ENCODE assay signal across 28 cellular contexts in the genomic region with DNA sequence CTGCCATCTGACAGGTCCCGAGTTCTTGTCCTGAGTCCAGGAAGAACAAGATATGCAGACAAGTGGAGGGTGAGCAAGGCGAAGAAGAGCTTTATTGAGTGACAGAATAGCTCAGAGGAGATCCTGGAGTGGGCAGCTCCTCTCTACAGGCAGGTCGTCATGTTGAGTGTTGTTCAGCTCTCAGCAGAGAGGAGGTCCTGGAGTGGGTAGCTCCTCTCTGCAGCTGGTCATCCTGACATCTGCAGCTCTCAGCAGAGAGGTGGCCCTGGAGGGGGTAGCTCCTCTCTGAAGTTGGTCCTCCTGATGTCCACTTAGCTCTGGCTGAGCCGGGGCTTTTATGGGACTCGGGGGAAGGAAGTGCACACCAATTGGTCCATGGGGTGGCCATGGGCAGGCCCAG.
"Had no signal": no experiment of that assay in that cellular context is flagged by ENCODE, and none has a peak within 500 bp of the region (broad histone marks: within the 10 kb centered on the region; RNA-seq: fewer than 3 reads in every experiment).

No MANE protein-coding gene starts in this region.

- H3K79me2 ChIP-seq: parathyroid adenoma had no signal

- H3K9me3 ChIP-seq: neutrophil, ovary, psoas muscle, right lobe of liver, sigmoid colon, suprapubic skin, testis, tibial artery, transverse colon, upper lobe of right lung, uterus had no signal

- H3K4me3 Mint-ChIP-seq: naive thymus-derived CD4-positive, alpha-beta T cell; natural killer cell; nephron; stimulated activated memory B cell treated with anti-CD40 and anti-IgM and Interleukin-4, amounts not matched to agents 10 μg/mL and 1 μg/mL and 100 μg/mL, for 72 hours; stimulated activated naive CD8-positive, alpha-beta T cell treated with anti-CD3 and anti-CD28 coated beads, Interleukin-15, amount 100 ng/mL, for 72 hours; type B pancreatic cell had no signal

- H3K27ac ChIP-seq: neutrophil, ovary, parathyroid adenoma, psoas muscle, right lobe of liver, sigmoid colon, suprapubic skin, testis, tibial artery, transverse colon, upper lobe of right lung, uterus had no signal

- H3K4me1 ChIP-seq: parathyroid adenoma, psoas muscle, sigmoid colon, suprapubic skin, testis, tibial artery, transverse colon, upper lobe of right lung, uterus had no signal

- DNase-seq: naive thymus-derived CD4-positive, alpha-beta T cell; natural killer cell; nucleus accumbens; ovary; psoas muscle; sigmoid colon; small intestine; stimulated activated CD4-positive, alpha-beta T cell treated with anti-CD3 and anti-CD28 coated beads, Interleukin-15, amount 100 ng/mL, for 24 hours; stimulated activated CD4-positive, alpha-beta T cell treated with anti-CD3 and anti-CD28 coated beads, Interleukin-2, amount 100 ng/mL, for 24 hours; stimulated activated CD4-positive, alpha-beta T cell treated with anti-CD3 and anti-CD28 coated beads, Interleukin-2, amount 100 ng/mL, for 48 hours; stimulated activated CD4-positive, alpha-beta T cell treated with anti-CD3 and anti-CD28 coated beads, Interleukin-4, amount 100 ng/mL, for 24 hours; stimulated activated naive CD4-positive, alpha-beta T cell; stimulated activated naive CD8-positive, alpha-beta T cell treated with anti-CD3 and anti-CD28 coated beads, Interleukin-15, amount 100 ng/mL, for 72 hours; stimulated activated naive CD8-positive, alpha-beta T cell treated with anti-CD3 and anti-CD28 coated beads, Interleukin-15, Interleukin-2, amounts not matched to agents 100 U/mL and 50 U/mL, for 24 hours; substantia nigra; testis; tibial artery; transverse colon; upper lobe of right lung; uterus had no signal

- H2AFZ ChIP-seq: parathyroid adenoma had no signal

- H3K9me3 Mint-ChIP-seq: stimulated activated memory B cell treated with anti-CD40 and anti-IgM and Interleukin-4, amounts not matched to agents 10 μg/mL and 1 μg/mL and 100 μg/mL, for 72 hours; stimulated activated naive CD8-positive, alpha-beta T cell treated with anti-CD3 and anti-CD28 coated beads, Interleukin-15, amount 100 ng/mL, for 72 hours had no signal

- H3K9ac ChIP-seq: parathyroid adenoma had no signal

- H3K36me3 ChIP-seq: ovary, right lobe of liver, upper lobe of right lung, uterus had no signal

- H3K27me3 ChIP-seq: neutrophil, ovary, right lobe of liver, sigmoid colon, suprapubic skin, testis, tibial artery, transverse colon, upper lobe of right lung, uterus had no signal

- H3K4me3 ChIP-seq: ovary, psoas muscle, right lobe of liver, sigmoid colon, suprapubic skin, testis, tibial artery, transverse colon, upper lobe of right lung, uterus had no signal

- H3K27me3 Mint-ChIP-seq: naive thymus-derived CD4-positive, alpha-beta T cell; progenitor cell of endocrine pancreas; stimulated activated memory B cell treated with anti-CD40 and anti-IgM and Interleukin-4, amounts not matched to agents 10 μg/mL and 1 μg/mL and 100 μg/mL, for 72 hours; stimulated activated naive CD8-positive, alpha-beta T cell treated with anti-CD3 and anti-CD28 coated beads, Interleukin-15, amount 100 ng/mL, for 72 hours; type B pancreatic cell had no signal

- H3K36me3 Mint-ChIP-seq: natural killer cell had no signal

- H3K27ac Mint-ChIP-seq: naive thymus-derived CD4-positive, alpha-beta T cell; natural killer cell; nephron; progenitor cell of endocrine pancreas; stimulated activated memory B cell treated with anti-CD40 and anti-IgM and Interleukin-4, amounts not matched to agents 10 μg/mL and 1 μg/mL and 100 μg/mL, for 72 hours; stimulated activated naive CD8-positive, alpha-beta T cell treated with anti-CD3 and anti-CD28 coated beads, Interleukin-15, amount 100 ng/mL, for 72 hours; type B pancreatic cell had no signal

- ATAC-seq: naive thymus-derived CD4-positive, alpha-beta T cell; natural killer cell; stimulated activated memory B cell treated with anti-CD40 and anti-IgM and Interleukin-4, amounts not matched to agents 10 μg/mL and 1 μg/mL and 100 μg/mL, for 72 hours had no signal

- FAIRE-seq: small intestine had no signal

- H3K4me1 Mint-ChIP-seq: stimulated activated naive CD8-positive, alpha-beta T cell treated with anti-CD3 and anti-CD28 coated beads, Interleukin-15, amount 100 ng/mL, for 72 hours had no signal
